5 cellular contexts compared by ENCODE assay signal in the genomic region with DNA sequence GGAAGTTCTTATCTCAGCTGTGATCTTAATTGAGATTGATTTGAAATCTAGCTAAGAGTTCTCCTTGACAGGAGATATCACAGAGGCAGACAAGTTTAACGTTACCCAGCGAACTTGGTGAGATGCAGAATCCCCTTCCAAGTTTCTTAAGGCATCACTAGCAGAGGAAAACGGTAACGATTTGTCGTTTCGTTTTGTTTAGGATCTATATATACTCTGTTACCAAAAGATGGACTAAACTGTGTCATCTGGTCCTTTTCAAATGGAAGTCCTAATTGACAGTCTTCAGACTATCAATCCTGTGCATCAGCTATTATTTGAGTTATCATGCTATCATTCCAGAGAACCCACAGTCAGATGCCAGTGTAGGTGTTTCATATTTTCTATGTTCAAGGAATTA.
"Had no signal": no experiment of that assay in that cellular context is flagged by ENCODE, and none has a peak within 500 bp of the region (broad histone marks: within the 10 kb centered on the region; RNA-seq: fewer than 3 reads in every experiment).

No MANE protein-coding gene starts in this region.

- DNase-seq: H9, HCEC 1CT, IMR-90 had no signal

- H3K4me3 ChIP-seq: GM23338, K562 had no signal

- ATAC-seq: GM23338, K562 had no signal
